ENCODE assay signal across 8 cellular contexts in genomic region chr9:112037281-112038016, GRCh38.
A peak's percentile ranks its signal among the peaks of the same experiment; 100 is the strongest.
DNase-seq lines count a peak whose midpoint lies in the region; ATAC-seq, FAIRE-seq and TF ChIP-seq lines count a peak whose summit lies in the region.

No MANE protein-coding gene starts in this region.

- peak; percentile 94 for FAIRE-seq in GM12891 (lab: Jason Lieb, UNC)

- peak; percentile 81 for TF ChIP-seq POLR2A in GM12891 (IDR thresholded peaks at IDR 0.05; ENCODE audit: low read depth, low read length)

- H3K9me3 ChIP-seq in right cardiac atrium (ENCODE audit: control insufficient read depth, low read length) = no peaks in the 10 kb centered on the region

- peaks cover 5% of the 10 kb centered on the region for H3K4me1 ChIP-seq in right cardiac atrium (ENCODE audit: control insufficient read depth, insufficient read depth, low read length)

- DNase-seq in GM12891 (ENCODE audit: insufficient read length, low spot score) = no peak
- DNase-seq in amniotic epithelial cell (ENCODE audit: low read depth) = peak; percentile 11
- peak; percentile 76 for DNase-seq in stimulated activated CD4-positive, alpha-beta T cell treated with anti-CD3 and anti-CD28 coated beads, Interleukin-15, amount 100 ng/mL, for 24 hours
- no peak for DNase-seq in RKO (ENCODE audit: low spot score)
- no peak for DNase-seq in right cardiac atrium
- DNase-seq in occipital lobe (lab: John Stamatoyannopoulos, UW) = no peak

- 80% methylated on average over 2 of the region's 2 CpGs for WGBS in right cardiac atrium

- peak; percentile 29 for ATAC-seq in HG02798 (IDR thresholded peaks at IDR 0.05; ENCODE audit: poor library complexity, unreplicated experiment)
- ATAC-seq in SK-N-SH treated with all-trans-retinoic acid at 6 μM for 48 hours = peak; percentile 5; the same call in 2 of the 3 replicates
- ATAC-seq in right cardiac atrium = no peak

- H3K27ac ChIP-seq in right cardiac atrium (ENCODE audit: low read length) = no peak overlapping the region

- intact Hi-C loops in right cardiac atrium (cut with DNase I) = no loop called here

- no peaks in the 10 kb centered on the region for H3K27me3 ChIP-seq in right cardiac atrium (ENCODE audit: control insufficient read depth, insufficient read depth)

- H3K4me3 ChIP-seq in right cardiac atrium (ENCODE audit: low read length) = no peak overlapping the region

TF ChIP-seq in GM12891, 5 proteins besides CTCF, POLR2A, EP300 and RAD21:
- peak; percentile 95 for TF ChIP-seq POU2F2 (IDR thresholded peaks at IDR 0.05; ENCODE audit: low read depth, low read length)
- peak; percentile 38; the same call in 1 of the 2 replicates for TF ChIP-seq TAF1 (IDR thresholded peaks at IDR 0.05; ENCODE audit: low read depth, low read length)
- peak; percentile 83 for TF ChIP-seq POLR2AphosphoS5 (IDR thresholded peaks at IDR 0.05; ENCODE audit: low read depth, low read length)
- no peak for TF ChIP-seq PAX5 (IDR thresholded peaks at IDR 0.05; ENCODE audit: insufficient read depth, low read length, severe bottlenecking)
- TF ChIP-seq SPI1 (IDR thresholded peaks at IDR 0.05; ENCODE audit: low read depth, low read length) = peak; percentile 46

TF ChIP-seq in SK-N-SH treated with all-trans-retinoic acid at 6 μM for 48 hours, 23 proteins besides CTCF, POLR2A, EP300 and RAD21:
- TF ChIP-seq BACH2 (CRISPR knock-in tag; IDR thresholded peaks at IDR 0.05; ENCODE audit: borderline replicate concordance) = no peak
- TF ChIP-seq SNAI2 (CRISPR knock-in tag; IDR thresholded peaks at IDR 0.05) = no peak
- 0 out of 2 replicates have a peak, but pooled peaks have one; percentile 13 for TF ChIP-seq CSDC2 (CRISPR knock-in tag; IDR thresholded peaks at IDR 0.05)
- TF ChIP-seq CSRNP3 (CRISPR knock-in tag; IDR thresholded peaks at IDR 0.05) = no peak
- no peak for TF ChIP-seq ARNTL (CRISPR knock-in tag; IDR thresholded peaks at IDR 0.05; ENCODE audit: borderline replicate concordance, low read depth)
- peak; percentile 82 for TF ChIP-seq ISL1 (CRISPR knock-in tag; IDR thresholded peaks at IDR 0.05)

Comparison
In these comparisons a context has a peak if more than half of its experiments do, and no peak if none do; other contexts are left out.
1. DNase-seq: peak in amniotic epithelial cell (single experiment) and stimulated activated CD4-positive, alpha-beta T cell treated with anti-CD3 and anti-CD28 coated beads, Interleukin-15, amount 100 ng/mL, for 24 hours (single experiment); none in GM12891 (single experiment), RKO (single experiment), right cardiac atrium (0 of 3) and occipital lobe (single experiment).
2. ATAC-seq: peak in HG02798 (single experiment) and SK-N-SH treated with all-trans-retinoic acid at 6 μM for 48 hours (single experiment); none in right cardiac atrium (0 of 2).